ENCODE assay signal across 9 cellular contexts in the genomic region with DNA sequence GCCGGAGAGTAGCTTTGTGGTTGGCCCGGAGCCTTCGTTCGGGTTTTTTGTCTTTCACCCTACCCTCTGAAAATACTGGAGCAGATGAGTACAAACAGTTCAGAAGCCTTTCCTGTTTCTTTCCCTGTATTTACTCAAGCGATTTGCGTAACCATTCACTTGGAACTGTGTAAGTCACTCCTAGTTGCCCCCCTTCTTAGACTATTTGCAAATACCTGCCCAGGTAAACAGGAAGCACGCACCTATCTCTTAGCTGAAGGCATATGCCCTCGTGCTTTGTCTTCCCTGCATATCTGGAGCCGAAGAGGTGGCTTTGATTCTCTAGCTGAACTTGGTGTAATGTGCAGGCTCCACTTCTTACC. TPM values are rescaled to one million over a fixed set of nuclear protein-coding genes. Genes with fewer than 3 reads are reported as not detected.
DNase-seq lines count a peak whose midpoint lies in the region; ATAC-seq, FAIRE-seq and TF ChIP-seq lines count a peak whose summit lies in the region.
"Had no signal": no experiment of that assay in that cellular context is flagged by ENCODE, and none has a peak within 500 bp of the region (broad histone marks: within the 10 kb centered on the region; RNA-seq: fewer than 3 reads in every experiment).

No MANE protein-coding gene starts in this region.

- H3K23me2 ChIP-seq in H1 (ENCODE audit: low read depth, low read length) = peaks cover 16% of the 10 kb centered on the region

- H4K91ac ChIP-seq in H1 (replicated peaks; ENCODE audit: insufficient read length, low read length) = no peak overlapping the region

- 12% methylated on average over 9 of the region's 9 CpGs; no CpG with 5 or more reads in 1 of the 2 experiments for WGBS in H1 (ENCODE audit: extremely low coverage in 1 of 2, insufficient coverage in 1 of 2, insufficient read length in 1 of 2, insufficient replicate concordance in 2 of 2, low coverage in 1 of 2, low lambda C conversion rate in 2 of 2, missing lambda C conversion rate in 1 of 2), 2 experiments

- H3K4me2 ChIP-seq in MM.1S (ENCODE audit: low read depth, low read length) (peak overlapping the region; percentile 83), H1 (ENCODE audit: insufficient read depth in 1 of 2, low read depth in 2 of 2, low read length in 2 of 2) (peak overlapping the region; percentile 84 to 93)

- no peaks in the 10 kb centered on the region for H3K36me3 ChIP-seq in CD4-positive, alpha-beta memory T cell (ENCODE audit: insufficient read depth, low read length)
- H3K36me3 ChIP-seq in MM.1S (replicated peaks; ENCODE audit: insufficient read depth, low read length) (no peaks in the 10 kb centered on the region), H1 (ENCODE audit: control insufficient read depth in 2 of 4, insufficient read depth in 4 of 4, low read length in 3 of 4) (no peaks in the 10 kb centered on the region)
- no peaks in the 10 kb centered on the region for H3K36me3 ChIP-seq in naive thymus-derived CD4-positive, alpha-beta T cell (ENCODE audit: control insufficient read depth in 2 of 3, insufficient read depth in 3 of 3, low read length in 3 of 3)

- no peak overlapping the region for H3K4me3 ChIP-seq in CD4-positive, alpha-beta memory T cell (ENCODE audit: low read length in 2 of 2)
- H3K4me3 ChIP-seq in MM.1S (ENCODE audit: low read length) = peak overlapping the region; percentile 89
- H3K4me3 ChIP-seq in H1 (ENCODE audit: extremely low read depth in 1 of 4, insufficient read depth in 2 of 4, low read depth in 3 of 4, low read length in 4 of 4) = peak overlapping the region; percentile 78 to 95 (median 88)
- H3K4me3 ChIP-seq in naive thymus-derived CD4-positive, alpha-beta T cell (ENCODE audit: low read length) = no peak overlapping the region

- H3K4me1 Mint-ChIP-seq in CD4-positive, alpha-beta memory T cell = peaks cover 0 to 27% (median 15%) of the 10 kb centered on the region in 4 donors
- H3K4me1 Mint-ChIP-seq in naive thymus-derived CD4-positive, alpha-beta T cell = peaks cover 9 to 28% (median 15%) of the 10 kb centered on the region in 7 donors

- H3K4me3 Mint-ChIP-seq in CD4-positive, alpha-beta memory T cell = peak overlapping the region in 7 of 8 donors; percentile 20 to 77 (median 44)
- peak overlapping the region; percentile 24 to 82 (median 56) for H3K4me3 Mint-ChIP-seq in naive thymus-derived CD4-positive, alpha-beta T cell

- POLR2A ChIA-PET in CD4-positive, alpha-beta memory T cell (lab: Charles Lee; ENCODE audit: partially characterized antibody) = no interaction called here
- POLR2A ChIA-PET in H1 (lab: Charles Lee; ENCODE audit: partially characterized antibody) = interaction anchor here (0.5 to 4.5 kb wide), 6 partner anchors 12 to 814 kb away, joined by 3 to 31 read pairs (median 4); no protein-coding TSS in a partner anchor
- POLR2A ChIA-PET in naive thymus-derived CD4-positive, alpha-beta T cell (lab: Charles Lee) = no interaction called here

- FAIRE-seq in H1 (lab: Jason Lieb, UNC) = no peak

- no peaks in the 10 kb centered on the region for H4K20me1 ChIP-seq in MM.1S (ENCODE audit: insufficient read depth, low read length)
- peaks cover 0 to 2% of the 10 kb centered on the region in 2 experiments for H4K20me1 ChIP-seq in H1 (replicated peaks in 1 of 2; ENCODE audit: control insufficient read depth in 1 of 2, insufficient read depth in 2 of 2, low read length in 2 of 2)

- no peaks in the 10 kb centered on the region for H3K36me3 Mint-ChIP-seq in CD4-positive, alpha-beta memory T cell
- peaks cover 0 to 7% (median 0%) of the 10 kb centered on the region in 5 donors for H3K36me3 Mint-ChIP-seq in naive thymus-derived CD4-positive, alpha-beta T cell

- H2BK12ac ChIP-seq in H1 (ENCODE audit: low read depth, low read length) = peak overlapping the region; percentile 54; the same call in 1 of the 2 replicates

- H3K23ac ChIP-seq in H1 (ENCODE audit: insufficient read length) = no peak overlapping the region

- no peak overlapping the region for H2BK15ac ChIP-seq in H1 (ENCODE audit: low read length)

- peak overlapping the region; percentile 54 for H3K18ac ChIP-seq in H1 (ENCODE audit: extremely low read depth, low read length)

- no peak overlapping the region for H2BK120ac ChIP-seq in H1 (replicated peaks; ENCODE audit: low read depth, low read length)

- H3K27me3 ChIP-seq in CD4-positive, alpha-beta memory T cell (ENCODE audit: insufficient read depth, low read length) = peaks cover 12% of the 10 kb centered on the region
- H3K27me3 ChIP-seq in MM.1S (replicated peaks; ENCODE audit: insufficient read depth, low read length) = peaks cover 12% of the 10 kb centered on the region
- peaks cover 9 to 21% (median 19%) of the 10 kb centered on the region in 4 experiments for H3K27me3 ChIP-seq in H1 (replicated peaks in 1 of 4; ENCODE audit: control insufficient read depth in 3 of 4, extremely low read depth in 1 of 4, insufficient read depth in 3 of 4, low read length in 3 of 4)
- H3K27me3 ChIP-seq in naive thymus-derived CD4-positive, alpha-beta T cell (ENCODE audit: control insufficient read depth in 2 of 2, insufficient read depth in 2 of 2, low read length in 2 of 2) = peaks cover 0 to 13% of the 10 kb centered on the region in 2 donors

- no peak for TF ChIP-seq CTCF in MM.1S (IDR thresholded peaks at IDR 0.05; ENCODE audit: low read length)
- TF ChIP-seq CTCF in H1 (IDR thresholded peaks at IDR 0.05; ENCODE audit: control extremely low read depth in 1 of 3, insufficient read depth in 1 of 3, low read depth in 1 of 3, low read length in 3 of 3) = no peak

- H3K9me3 ChIP-seq in CD4-positive, alpha-beta memory T cell (ENCODE audit: control insufficient read depth in 1 of 2, low read length in 2 of 2) = no peaks in the 10 kb centered on the region
- H3K9me3 ChIP-seq in MM.1S (replicated peaks; ENCODE audit: insufficient read depth, low read length) = no peaks in the 10 kb centered on the region
- no peaks in the 10 kb centered on the region for H3K9me3 ChIP-seq in H1 (ENCODE audit: insufficient read depth in 2 of 2, low read depth in 1 of 2, low read length in 1 of 2)
- H3K9me3 ChIP-seq in naive thymus-derived CD4-positive, alpha-beta T cell (ENCODE audit: control insufficient read depth in 2 of 3, low read length in 3 of 3) = no peaks in the 10 kb centered on the region

- no peak overlapping the region for H3K4ac ChIP-seq in H1 (replicated peaks; ENCODE audit: insufficient read length, low read depth, low read length)

- CTCF ChIA-PET in CD4-positive, alpha-beta memory T cell (lab: Charles Lee; ENCODE audit: partially characterized antibody) = no interaction called here
- CTCF ChIA-PET in H1 (lab: Charles Lee; ENCODE audit: partially characterized antibody) = interaction anchor here (0.6 to 10.4 kb wide), 22 partner anchors 11 to 301 kb away, joined by 3 to 76 read pairs (median 4); no protein-coding TSS in a partner anchor
- CTCF ChIA-PET in naive thymus-derived CD4-positive, alpha-beta T cell (lab: Charles Lee) = no interaction called here

- no peak for DNase-seq in CD4-positive, alpha-beta memory T cell
- DNase-seq in MM.1S (no peak), H1 (ENCODE audit: low read depth in 1 of 2, low spot score in 2 of 2) (no peak), Kasumi-1 (lab: John Stamatoyannopoulos, UW) (no peak), AG08395 (ENCODE audit: low spot score) (no peak)
- DNase-seq in naive thymus-derived CD4-positive, alpha-beta T cell = no peak
- DNase-seq in activated effector memory CD4-positive, alpha-beta T cell treated with Interleukin-2 at 50 U/mL for 16 hours = no peak
- DNase-seq: SHP77 treated with DMSO at 0.1 percent for 48 hours had no signal

- no peak overlapping the region for H4K5ac ChIP-seq in H1 (ENCODE audit: insufficient read length, low read depth, low read length)

- no peaks in the 10 kb centered on the region for H3K4me1 ChIP-seq in CD4-positive, alpha-beta memory T cell (ENCODE audit: insufficient read depth, low read length)
- H3K4me1 ChIP-seq in MM.1S (ENCODE audit: low read length) = peaks cover 5% of the 10 kb centered on the region; the same call in 1 of the 2 replicates
- H3K4me1 ChIP-seq in H1 (replicated peaks in 1 of 4; ENCODE audit: control insufficient read depth in 3 of 4, insufficient read depth in 4 of 4, low read length in 3 of 4) = peaks cover 2 to 18% (median 7%) of the 10 kb centered on the region in 4 experiments
- H3K4me1 ChIP-seq in naive thymus-derived CD4-positive, alpha-beta T cell (ENCODE audit: control insufficient read depth in 2 of 2, insufficient read depth in 2 of 2, low read length in 2 of 2) = no peaks in the 10 kb centered on the region

- H3K27ac Mint-ChIP-seq in CD4-positive, alpha-beta memory T cell = no peak overlapping the region
- H3K27ac Mint-ChIP-seq in naive thymus-derived CD4-positive, alpha-beta T cell = no peak overlapping the region

- intact Hi-C loops in CD4-positive, alpha-beta memory T cell (cut with micrococcal nuclease) = no loop called here
- intact Hi-C loops in naive thymus-derived CD4-positive, alpha-beta T cell (cut with micrococcal nuclease) = no loop called here

- no peak for ATAC-seq in naive thymus-derived CD4-positive, alpha-beta T cell
- ATAC-seq in GM21528 (IDR thresholded peaks at IDR 0.05; ENCODE audit: low FRiP score, unreplicated experiment) = no peak

- H2BK20ac ChIP-seq in H1 (ENCODE audit: low read length) = peak overlapping the region; percentile 37; the same call in 1 of the 2 replicates

- no peaks in the 10 kb centered on the region for H3K9me2 ChIP-seq in MM.1S (replicated peaks; ENCODE audit: insufficient read depth, low read length)

- TF ChIP-seq RAD21 in H1 (IDR thresholded peaks at IDR 0.05 in 1 of 2, conservative IDR thresholded peaks at IDR 0.05 in 1 of 2; ENCODE audit: low read depth in 2 of 2, low read length in 2 of 2) = no peak

- H4K8ac ChIP-seq in H1 (ENCODE audit: extremely low read depth, insufficient read depth, low read length) = no peak overlapping the region

- no peak overlapping the region for H3K14ac ChIP-seq in H1 (ENCODE audit: insufficient read length)

- no peak for TF ChIP-seq EP300 in H1 (IDR thresholded peaks at IDR 0.05; ENCODE audit: borderline replicate concordance in 1 of 2, low read depth in 2 of 2, low read length in 2 of 2)

- peaks cover 4% of the 10 kb centered on the region for H3F3A ChIP-seq in MM.1S (ENCODE audit: insufficient read depth, low read length)

- H2AK5ac ChIP-seq in H1 (ENCODE audit: low read depth, low read length) = no peak overlapping the region

- H3K79me1 ChIP-seq in H1 (ENCODE audit: low read depth, low read length) = peaks cover 3% of the 10 kb centered on the region; the same call in 1 of the 2 replicates

- TF ChIP-seq POLR2A in H1 (IDR thresholded peaks at IDR 0.05; ENCODE audit: control extremely low read depth in 1 of 2, low read depth in 2 of 2, low read length in 2 of 2) = no peak

- peaks cover 8% of the 10 kb centered on the region; the same call in 1 of the 2 replicates for H3K79me2 ChIP-seq in MM.1S (ENCODE audit: low read length)
- H3K79me2 ChIP-seq in H1 (ENCODE audit: control insufficient read depth in 1 of 2, insufficient read depth in 2 of 2, low read length in 2 of 2) = peaks cover 7 to 44% of the 10 kb centered on the region in 2 experiments

- H3K9me3 Mint-ChIP-seq in CD4-positive, alpha-beta memory T cell = peaks cover 0 to 4% (median 2%) of the 10 kb centered on the region in 8 donors
- peaks cover 0 to 5% (median 2%) of the 10 kb centered on the region in 11 donors for H3K9me3 Mint-ChIP-seq in naive thymus-derived CD4-positive, alpha-beta T cell

- H3K27me3 Mint-ChIP-seq in CD4-positive, alpha-beta memory T cell = peaks cover 45 to 50% of the 10 kb centered on the region in 2 donors
- H3K27me3 Mint-ChIP-seq in naive thymus-derived CD4-positive, alpha-beta T cell = peaks cover 59 to 73% (median 69%) of the 10 kb centered on the region in 5 donors

- H3K9ac ChIP-seq in MM.1S (ENCODE audit: low read length) = peak overlapping the region; percentile 34; the same call in 1 of the 2 replicates
- no peak overlapping the region; a peak in 2 of 7 replicates for H3K9ac ChIP-seq in H1 (replicated peaks in 1 of 4; ENCODE audit: extremely low read depth in 1 of 4, low read depth in 3 of 4, low read length in 3 of 4)

- H3K56ac ChIP-seq in H1 (replicated peaks; ENCODE audit: insufficient read length, low read depth, low read length) = no peak overlapping the region

- H2BK5ac ChIP-seq in H1 (ENCODE audit: low read depth, low read length) = 0 out of 2 replicates have a peak overlapping the region, but pooled peaks have one; percentile 44

- no peak overlapping the region; the same call in 1 of the 2 replicates for H2AFZ ChIP-seq in MM.1S (ENCODE audit: low read length)
- 0 out of 2 replicates have a peak overlapping the region, but pooled peaks have one; percentile 6 for H2AFZ ChIP-seq in H1 (ENCODE audit: low read length)

- no peak overlapping the region for H3K27ac ChIP-seq in CD4-positive, alpha-beta memory T cell (ENCODE audit: low read depth, low read length)
- no peak overlapping the region for H3K27ac ChIP-seq in MM.1S (ENCODE audit: low read length)
- H3K27ac ChIP-seq in H1 (ENCODE audit: low read depth, low read length) = no peak overlapping the region
- H3K27ac ChIP-seq in naive thymus-derived CD4-positive, alpha-beta T cell (ENCODE audit: low read depth, low read length) = no peak overlapping the region

RNA-seq across cellular contexts. Expression of gene KCNS3, which starts 1.4 kb away (rescaled TPM):
- total RNA-seq in CD4-positive, alpha-beta memory T cell = not detected
- not detected for polyA plus RNA-seq in CD4-positive, alpha-beta memory T cell
- total RNA-seq in H1 (2021; fragmentation: NEBNext Ultra II Directional; extraction: Animal tissue kit (Norgen Biotek cat#: 25700)) = 20.5 and 22.7 TPM in 2 replicates
- polyA plus RNA-seq in H1 (2011; rRNA removed) = 23.0 and 28.6 TPM in 2 replicates
- 23.4 TPM for polyA plus RNA-seq in H1 (2011; cell fraction: cytosol; rRNA removed)
- polyA plus RNA-seq in H1 (2011; cell fraction: nucleus; rRNA removed) = 20.2 TPM
- 20.8 to 22.2 TPM (median 21.6 TPM) in 4 replicates for polyA plus RNA-seq in H1 (2012, experiment 1 of 2)
- polyA plus RNA-seq in H1 (2012, experiment 2 of 2) = 10.1 TPM
- polyA plus RNA-seq in H1 (2013, experiment 1 of 2) = 13.6 TPM
- 14.6 TPM for polyA plus RNA-seq in H1 (2013, experiment 2 of 2)
- polyA minus RNA-seq in H1 (2011; rRNA and poly(A)+ RNA removed) = 39.8 and 57.9 TPM in 2 replicates
- 14.2 TPM for polyA minus RNA-seq in H1 (2011; cell fraction: cytosol; rRNA and poly(A)+ RNA removed)
- 25.1 TPM for polyA minus RNA-seq in H1 (2011; cell fraction: nucleus; rRNA and poly(A)+ RNA removed)
- total RNA-seq in naive thymus-derived CD4-positive, alpha-beta T cell = not detected
- not detected for polyA plus RNA-seq in naive thymus-derived CD4-positive, alpha-beta T cell

Comparison
In these comparisons a context has a peak if more than half of its experiments do, and no peak if none do; other contexts are left out.
1. H3K4me3 ChIP-seq: peak in MM.1S (single experiment) and H1 (4 of 4); none in CD4-positive, alpha-beta memory T cell (0 of 2) and naive thymus-derived CD4-positive, alpha-beta T cell (single experiment).
2. RNA of gene KCNS3, which starts 1.4 kb away (total RNA-seq): 20.5 to 22.7 TPM in H1; not detected in CD4-positive, alpha-beta memory T cell and not detected in naive thymus-derived CD4-positive, alpha-beta T cell; every median in the first group is over 10 times any median in the second.